14 cellular contexts compared by ENCODE assay signal in the genomic region with DNA sequence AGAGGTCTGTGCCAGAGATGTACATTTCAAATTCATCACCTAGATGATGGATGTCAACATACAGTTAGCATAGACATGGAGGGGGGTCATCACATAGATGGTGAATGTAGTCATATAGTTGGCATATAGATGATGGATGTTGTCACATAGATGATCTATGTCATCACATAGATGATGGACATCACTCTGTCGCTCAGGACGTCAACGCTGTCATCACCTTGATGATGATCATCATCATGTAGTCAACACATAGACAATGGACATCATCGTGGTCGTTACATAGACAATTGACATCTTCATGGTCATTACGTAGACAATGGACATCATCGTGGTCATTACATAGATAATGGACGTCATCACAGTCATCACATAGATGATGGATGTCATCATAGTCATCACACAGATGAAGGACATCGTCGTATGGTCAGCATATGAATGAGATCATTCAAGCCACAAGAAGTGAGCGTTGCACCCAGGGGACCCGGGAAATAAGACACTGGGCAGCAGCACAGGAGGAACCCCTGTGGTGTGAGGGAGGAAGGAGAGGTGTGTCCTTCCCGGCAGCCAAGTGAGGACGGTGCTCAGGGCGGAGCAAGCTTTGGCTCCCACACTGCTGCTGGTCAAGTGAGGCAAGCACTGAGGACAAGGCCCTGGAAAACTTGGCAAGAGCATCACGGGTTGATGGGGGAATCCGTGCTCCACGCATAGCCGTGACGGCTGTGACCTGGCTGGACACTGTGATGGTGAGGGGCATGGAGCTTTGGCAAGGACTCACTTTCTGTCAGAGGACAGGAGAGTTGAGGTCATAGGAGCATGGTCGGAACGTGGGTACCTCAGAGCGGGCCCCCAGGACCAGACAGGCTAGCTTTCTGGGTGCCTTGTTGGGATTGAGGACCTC. TPM values are rescaled to one million over a fixed set of nuclear protein-coding genes. Genes with fewer than 3 reads are reported as not detected.
A peak's percentile ranks its signal among the peaks of the same experiment; 100 is the strongest.
DNase-seq lines count a peak whose midpoint lies in the region; FAIRE-seq and TF ChIP-seq lines count a peak whose summit lies in the region.
"Had no signal": no experiment of that assay in that cellular context is flagged by ENCODE, and none has a peak within 500 bp of the region (broad histone marks: within the 10 kb centered on the region; RNA-seq: fewer than 3 reads in every experiment).

No MANE protein-coding gene starts in this region.

- H3K4ac ChIP-seq in neuronal stem cell (ENCODE audit: low read length), result no peak overlapping the region

- H2BK120ac ChIP-seq in neuronal stem cell (ENCODE audit: low read depth, low read length), result no peak overlapping the region

- no peak overlapping the region for H2BK15ac ChIP-seq in neuronal stem cell (ENCODE audit: low read length)

- peak overlapping the region; percentile 45 for H3K9ac ChIP-seq in neuronal stem cell (ENCODE audit: low read depth, low read length, poor library complexity)
- H3K9ac ChIP-seq: BLaER1 treated with 17β-estradiol and CSF1 and Interleukin-3, amounts not matched to agents 10 nM and 100 nM had no signal

- no peak overlapping the region for H3K23ac ChIP-seq in neuronal stem cell (ENCODE audit: low read depth, low read length, poor library complexity)

- no peak overlapping the region for H2AFZ ChIP-seq in neuronal stem cell (ENCODE audit: low read length)

- FAIRE-seq in GM12891 (lab: Jason Lieb, UNC) (peak; percentile 55), HTR-8/SVneo (lab: Jason Lieb, UNC) (peak; percentile 73)
- FAIRE-seq: GM18507 had no signal

- peaks cover 0 to 12% (median 0%) of the 10 kb centered on the region in 3 experiments for H3K27me3 ChIP-seq in neuronal stem cell (ENCODE audit: control insufficient read depth in 3 of 3, insufficient read depth in 3 of 3, low read depth in 1 of 3, low read length in 3 of 3)
- H3K27me3 ChIP-seq: BLaER1 treated with 17β-estradiol and CSF1 and Interleukin-3, amounts not matched to agents 10 nM and 100 nM had no signal

- WGBS in neuronal stem cell (ENCODE audit: extremely low coverage in 2 of 2, insufficient read length in 2 of 2, insufficient replicate concordance in 1 of 2), 2 donors, result no CpG with 5 or more reads among the region's 23 CpGs

- H4K91ac ChIP-seq in neuronal stem cell (ENCODE audit: low read depth, low read length, poor library complexity), result no peak overlapping the region

- no peaks in the 10 kb centered on the region for H3K79me1 ChIP-seq in neuronal stem cell (ENCODE audit: low read depth, low read length)

- H3K4me1 ChIP-seq in neuronal stem cell (ENCODE audit: control insufficient read depth in 2 of 2, insufficient read depth in 1 of 2, low read depth in 1 of 2, low read length in 2 of 2), result peaks cover 0 to 4% of the 10 kb centered on the region in 2 donors

- no peak overlapping the region for H3K27ac ChIP-seq in neuronal stem cell (replicated peaks; ENCODE audit: low read length)

- no peak overlapping the region for H3K4me3 ChIP-seq in neuronal stem cell (ENCODE audit: low read length in 2 of 2)
- H3K4me3 ChIP-seq: BLaER1 treated with 17β-estradiol and CSF1 and Interleukin-3, amounts not matched to agents 10 nM and 100 nM had no signal

- H2BK5ac ChIP-seq in neuronal stem cell (ENCODE audit: low read length), result no peak overlapping the region

- H2BK12ac ChIP-seq in neuronal stem cell (ENCODE audit: low read length), result no peak overlapping the region

- H3K14ac ChIP-seq in neuronal stem cell (ENCODE audit: low read length), result peak overlapping the region; percentile 22

- no peak for DNase-seq in GM12891 (ENCODE audit: insufficient read length, low spot score)
- no peak for DNase-seq in HTR-8/SVneo (ENCODE audit: insufficient read length, low spot score)
- peak; percentile 11 for DNase-seq in epidermal melanocyte (ENCODE audit: insufficient read length, low spot score)
- no peak for DNase-seq in neuronal stem cell (ENCODE audit: low spot score)
- DNase-seq in cerebellar nuclear complex (lab: John Stamatoyannopoulos, UW), result no peak
- DNase-seq in 8988T, result no peak
- DNase-seq in NCI-H226, result no peak
- no peak for DNase-seq in NOMO-1 (lab: John Stamatoyannopoulos, UW; ENCODE audit: unreplicated experiment in 2 of 2)
- DNase-seq: ACHN; Calu3; CD4-positive, CD25-positive, alpha-beta regulatory T cell; DMS 273 treated with DMSO at 0.1 percent for 48 hours had no signal

- H4K8ac ChIP-seq in neuronal stem cell (ENCODE audit: low read depth, low read length), result no peak overlapping the region

- H3K18ac ChIP-seq in neuronal stem cell (ENCODE audit: low read length), result peak overlapping the region; percentile 33

- peaks cover 0 to 3% of the 10 kb centered on the region in 2 donors for H3K9me3 ChIP-seq in neuronal stem cell (replicated peaks in 1 of 2; ENCODE audit: control insufficient read depth in 2 of 2, insufficient read depth in 1 of 2, low read depth in 1 of 2, low read length in 2 of 2)

- H2AK5ac ChIP-seq in neuronal stem cell (ENCODE audit: low read depth, low read length), result no peak overlapping the region

- no peak for TF ChIP-seq POLR2A in GM12891 (IDR thresholded peaks at IDR 0.05; ENCODE audit: low read depth, low read length)

- no peak overlapping the region for H3K4me2 ChIP-seq in neuronal stem cell (ENCODE audit: insufficient read depth, low read length, poor library complexity, severe bottlenecking)

- no peaks in the 10 kb centered on the region for H3K36me3 ChIP-seq in neuronal stem cell (replicated peaks in 1 of 2; ENCODE audit: control insufficient read depth in 2 of 2, insufficient read depth in 2 of 2, low read length in 2 of 2)
- H3K36me3 ChIP-seq: BLaER1 treated with 17β-estradiol and CSF1 and Interleukin-3, amounts not matched to agents 10 nM and 100 nM had no signal

TF ChIP-seq in GM12891, 5 proteins besides CTCF, POLR2A, EP300 and RAD21:
- no peak for TF ChIP-seq TAF1 (IDR thresholded peaks at IDR 0.05; ENCODE audit: low read depth, low read length)
- no peak for TF ChIP-seq SPI1 (IDR thresholded peaks at IDR 0.05; ENCODE audit: low read depth, low read length)
- TF ChIP-seq POLR2AphosphoS5 (IDR thresholded peaks at IDR 0.05; ENCODE audit: low read depth, low read length), result no peak
- TF ChIP-seq POU2F2 (IDR thresholded peaks at IDR 0.05; ENCODE audit: low read depth, low read length), result no peak
- TF ChIP-seq PAX5 (IDR thresholded peaks at IDR 0.05; ENCODE audit: insufficient read depth, low read length, severe bottlenecking), result no peak
TF ChIP-seq in GM12891: peak in this region for 0.

RNA-seq across cellular contexts. Expression of gene SLC15A1, which starts 28.7 kb away (rescaled TPM):
- polyA plus RNA-seq in GM12891 (2012; ENCODE audit: low read depth, missing spikeins), result not detected
- polyA plus RNA-seq in neuronal stem cell (2013, experiment 1 of 2), result 0.01 TPM
- 0.01 TPM for polyA plus RNA-seq in neuronal stem cell (2013, experiment 2 of 2)
- polyA plus RNA-seq: CD4-positive, CD25-positive, alpha-beta regulatory T cell had no signal
